In genomic region chr11:64915366-64915887, GRCh38 we compare ENCODE assay signal across 9 cellular contexts. TPM values are rescaled to one million over a fixed set of nuclear protein-coding genes. Genes with fewer than 3 reads are reported as not detected.
A peak's percentile ranks its signal among the peaks of the same experiment; 100 is the strongest.
DNase-seq lines count a peak whose midpoint lies in the region; FAIRE-seq and TF ChIP-seq lines count a peak whose summit lies in the region.
"Had no signal": no experiment of that assay in that cellular context is flagged by ENCODE, and none has a peak within 500 bp of the region (broad histone marks: within the 10 kb centered on the region; RNA-seq: fewer than 3 reads in every experiment).

No MANE protein-coding gene starts in this region.

- H3K9me3 Mint-ChIP-seq in neural crest cell, result no peaks in the 10 kb centered on the region

- no peak for DNase-seq in choroid plexus epithelial cell (ENCODE audit: low read depth)
- no peak for DNase-seq in neural crest cell (ENCODE audit: low read depth, low spot score)
- DNase-seq in stimulated activated CD4-positive, alpha-beta T cell treated with anti-CD3 and anti-CD28 coated beads, Interleukin-2, amount 100 ng/mL, for 24 hours, result no peak
- DNase-seq in NOMO-1 treated with DMSO at 0.1 percent for 48 hours (lab: John Stamatoyannopoulos, UW; ENCODE audit: unreplicated experiment), result no peak
- no peak for DNase-seq in mucosa of gallbladder (ENCODE audit: low spot score)
- no peak for DNase-seq in frontal cortex (ENCODE audit: low spot score in 2 of 2)

- H3K27ac Mint-ChIP-seq in neural crest cell (ENCODE audit: unreplicated experiment), result peak overlapping the region; percentile 97

- no peaks in the 10 kb centered on the region for H3K36me3 Mint-ChIP-seq in neural crest cell (ENCODE audit: low read depth)

- peaks cover 38 to 42% (median 40%) of the 10 kb centered on the region in 11 experiments for H3K36me3 ChIP-seq in BLaER1 treated with 17β-estradiol and CSF1 and Interleukin-3, amounts not matched to agents 10 nM and 100 nM
- no peaks in the 10 kb centered on the region for H3K36me3 ChIP-seq in KMS-11 (ENCODE audit: insufficient read depth)

- peak overlapping the region; percentile 83 to 98 (median 96) for H3K4me2 ChIP-seq in BLaER1 treated with 17β-estradiol and CSF1 and Interleukin-3, amounts not matched to agents 10 nM and 100 nM
- H3K4me2 ChIP-seq in KMS-11, result peak overlapping the region; percentile 67; the same call in 1 of the 2 replicates

- H3K27me3 Mint-ChIP-seq in neural crest cell (ENCODE audit: low read depth), result no peaks in the 10 kb centered on the region

- H3K27me3 ChIP-seq in BLaER1 treated with 17β-estradiol and CSF1 and Interleukin-3, amounts not matched to agents 10 nM and 100 nM, result no peaks in the 10 kb centered on the region
- H3K27me3 ChIP-seq in KMS-11 (ENCODE audit: insufficient read depth, low read depth), result no peaks in the 10 kb centered on the region

- peaks cover 0 to 18% (median 5%) of the 10 kb centered on the region in 11 experiments; a peak in 7 of 22 replicates for H4K20me1 ChIP-seq in BLaER1 treated with 17β-estradiol and CSF1 and Interleukin-3, amounts not matched to agents 10 nM and 100 nM
- no peaks in the 10 kb centered on the region for H4K20me1 ChIP-seq in KMS-11 (ENCODE audit: insufficient read depth)

- peak overlapping the region; percentile 87 to 95 (median 91) for H3K9ac ChIP-seq in BLaER1 treated with 17β-estradiol and CSF1 and Interleukin-3, amounts not matched to agents 10 nM and 100 nM
- H3K9ac ChIP-seq in KMS-11, result no peak overlapping the region

- TF ChIP-seq CTCF in KMS-11 (conservative IDR thresholded peaks at IDR 0.05; ENCODE audit: low read depth, low read length) (no peak), choroid plexus epithelial cell (conservative IDR thresholded peaks at IDR 0.05; ENCODE audit: low read depth, low read length) (no peak), neural crest cell (conservative IDR thresholded peaks at IDR 0.05) (no peak)

- H3K79me2 ChIP-seq in KMS-11 (ENCODE audit: insufficient read depth, low read depth), result no peaks in the 10 kb centered on the region

- no peaks in the 10 kb centered on the region for H3K9me3 ChIP-seq in BLaER1 treated with 17β-estradiol and CSF1 and Interleukin-3, amounts not matched to agents 10 nM and 100 nM (replicated peaks in 1 of 11)

- peak overlapping the region in 10 of 11 experiments; percentile 77 to 90 (median 86); a peak in 20 of 22 replicates for H3K27ac ChIP-seq in BLaER1 treated with 17β-estradiol and CSF1 and Interleukin-3, amounts not matched to agents 10 nM and 100 nM
- H3K27ac ChIP-seq in KMS-11, result no peak overlapping the region

- peaks cover 24% of the 10 kb centered on the region for H3K4me1 Mint-ChIP-seq in neural crest cell

- H2AFZ ChIP-seq in KMS-11 (ENCODE audit: low read depth), result no peak overlapping the region

- peaks cover 40 to 53% (median 44%) of the 10 kb centered on the region in 10 experiments for H3K4me1 ChIP-seq in BLaER1 treated with 17β-estradiol and CSF1 and Interleukin-3, amounts not matched to agents 10 nM and 100 nM
- H3K4me1 ChIP-seq in KMS-11 (ENCODE audit: low read depth, poor library complexity, severe bottlenecking), result peaks cover 25% of the 10 kb centered on the region

- peak overlapping the region; percentile 68 to 91 (median 78); a peak in 19 of 20 replicates for H3K4me3 ChIP-seq in BLaER1 treated with 17β-estradiol and CSF1 and Interleukin-3, amounts not matched to agents 10 nM and 100 nM
- H3K4me3 ChIP-seq in KMS-11 (IDR thresholded peaks at IDR 0.05; ENCODE audit: insufficient read depth, low read depth, low read length) (no peak overlapping the region), choroid plexus epithelial cell (ENCODE audit: low read depth, low read length) (peak overlapping the region; percentile 76)

- FAIRE-seq in frontal cortex (lab: Jason Lieb, UNC), result no peak

- peak overlapping the region; percentile 94 for H3K4me3 Mint-ChIP-seq in neural crest cell

RNA-seq across cellular contexts. Expression of gene ATG2A, which starts 1.6 kb away (rescaled TPM):
- 24.1 and 24.8 TPM in 2 replicates for total RNA-seq in neural crest cell
- total RNA-seq in mucosa of gallbladder, result 39.3 TPM
- total RNA-seq in frontal cortex, result 7.3 TPM

RNA-seq across cellular contexts. Expression of gene PPP2R5B, which starts 9.1 kb away (rescaled TPM):
- 13.4 and 16.5 TPM in 2 replicates for total RNA-seq in neural crest cell
- 44.1 TPM for total RNA-seq in mucosa of gallbladder
- total RNA-seq in frontal cortex, result 27.3 TPM

RNA-seq across cellular contexts. Expression of gene GPHA2, which starts 20.3 kb away (rescaled TPM):
- not detected in 2 replicates for total RNA-seq in neural crest cell
- total RNA-seq in mucosa of gallbladder, result 1.3 TPM
- total RNA-seq in frontal cortex, result not detected
- total RNA-seq: ureter had no signal

RNA-seq across cellular contexts. Expression of gene EHD1, which starts 37.0 kb away (rescaled TPM):
- total RNA-seq in neural crest cell (74.2 and 77.2 TPM in 2 replicates), mucosa of gallbladder (85.6 TPM), frontal cortex (23.6 TPM)

RNA-seq across cellular contexts. Expression of gene MAJIN, which starts 56.5 kb away (rescaled TPM):
- total RNA-seq in neural crest cell, result not detected in 2 replicates
- total RNA-seq in mucosa of gallbladder, result not detected
- total RNA-seq in frontal cortex, result not detected
- total RNA-seq: ureter had no signal
